ENCODE assay signal across 17 cellular contexts in the genomic region with DNA sequence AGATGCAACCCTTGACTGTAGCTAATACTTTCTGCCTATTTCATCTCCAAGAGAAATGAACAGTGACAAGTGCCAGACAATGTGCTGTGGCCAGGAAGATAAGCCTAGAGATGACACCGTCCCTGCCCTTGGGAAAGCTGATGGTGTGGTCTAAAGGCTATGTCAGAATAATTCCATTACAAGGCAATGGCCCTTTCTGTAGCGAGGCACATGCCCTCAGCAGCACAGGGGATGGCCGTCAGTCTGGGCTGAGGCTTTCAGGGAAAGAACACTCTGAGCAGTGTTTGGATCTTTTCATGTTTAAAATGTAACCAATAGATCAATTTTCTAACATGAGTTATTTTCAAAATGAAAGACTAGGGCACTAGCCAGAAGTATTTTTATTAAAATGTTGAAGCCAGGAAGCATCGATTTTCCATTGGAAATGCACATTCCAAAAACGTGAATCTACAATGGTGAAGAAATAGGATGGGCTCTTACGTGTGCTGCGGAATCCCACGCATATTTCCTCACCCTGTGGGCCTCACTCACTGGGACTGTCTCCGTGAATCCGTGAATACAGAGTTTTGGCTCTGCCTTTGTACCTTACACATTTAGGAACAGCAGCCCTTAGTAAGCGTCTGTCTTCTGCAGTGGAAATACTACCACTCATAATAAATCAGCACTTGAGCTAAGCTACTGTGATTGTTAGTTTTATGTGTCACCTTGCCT. TPM values are rescaled to one million over a fixed set of nuclear protein-coding genes. Genes with fewer than 3 reads are reported as not detected.
DNase-seq lines count a peak whose midpoint lies in the region; ATAC-seq and TF ChIP-seq lines count a peak whose summit lies in the region.
"Had no signal": no experiment of that assay in that cellular context is flagged by ENCODE, and none has a peak within 500 bp of the region (broad histone marks: within the 10 kb centered on the region; RNA-seq: fewer than 3 reads in every experiment).

No MANE protein-coding gene starts in this region.

- TF ChIP-seq CTCF in coronary artery (IDR thresholded peaks at IDR 0.05) (no peak), osteocyte (IDR thresholded peaks at IDR 0.05) (no peak)

- H3K9me3 Mint-ChIP-seq in osteocyte (ENCODE audit: unreplicated experiment), result no peaks in the 10 kb centered on the region
- H3K9me3 Mint-ChIP-seq: activated naive CD8-positive, alpha-beta T cell treated with anti-CD3 and anti-CD28 coated beads, Interleukin-2, amount 50 U/mL, for 24 hours; activated T-cell treated with anti-CD3 and anti-CD28 coated beads, Interleukin-2, amount 50 U/mL, for 24 hours; CD4-positive, CD25-positive, alpha-beta regulatory T cell; stimulated activated naive B cell treated with anti-CD40 and anti-IgM and Interleukin-4, amounts not matched to agents 10 μg/mL and 1 μg/mL and 100 μg/mL, for 72 hours had no signal

- H3K4me1 Mint-ChIP-seq in osteocyte (ENCODE audit: unreplicated experiment), result peaks cover 87% of the 10 kb centered on the region
- H3K4me1 Mint-ChIP-seq: CD4-positive, CD25-positive, alpha-beta regulatory T cell; stimulated activated naive B cell treated with anti-CD40 and anti-IgM and Interleukin-4, amounts not matched to agents 10 μg/mL and 1 μg/mL and 100 μg/mL, for 72 hours had no signal

- no peak for ATAC-seq in GM18861 (IDR thresholded peaks at IDR 0.05; ENCODE audit: unreplicated experiment)
- ATAC-seq: activated naive CD8-positive, alpha-beta T cell treated with anti-CD3 and anti-CD28 coated beads, Interleukin-2, amount 50 U/mL, for 24 hours; stimulated activated naive B cell treated with anti-CD40 and anti-IgM and Interleukin-4, amounts not matched to agents 10 μg/mL and 1 μg/mL and 100 μg/mL, for 72 hours had no signal

- no peak overlapping the region for H3K4me3 ChIP-seq in coronary artery
- H3K4me3 ChIP-seq: thyroid gland had no signal

- H3K27ac ChIP-seq in coronary artery, result peak overlapping the region in 1 of 2 donors; percentile 78
- H3K27ac ChIP-seq: thyroid gland had no signal

- peak; percentile 27 for DNase-seq in SK-N-DZ (ENCODE audit: low spot score)
- DNase-seq in coronary artery (ENCODE audit: low spot score), result peak; percentile 38
- DNase-seq in osteocyte (ENCODE audit: extremely low spot score, unreplicated experiment), result peak; percentile 40
- DNase-seq in ureter (ENCODE audit: low spot score), result peak; percentile 2
- no peak for DNase-seq in DMS114 treated with DMSO at 0.1 percent for 48 hours (lab: John Stamatoyannopoulos, UW; ENCODE audit: unreplicated experiment)
- no peak for DNase-seq in DMS53 (lab: John Stamatoyannopoulos, UW)
- DNase-seq: activated gamma-delta T cell treated with Interleukin-2 at 50 U/mL for 16 hours; activated naive CD8-positive, alpha-beta T cell treated with anti-CD3 and anti-CD28 coated beads, Interleukin-2, amount 50 U/mL, for 24 hours; activated T-cell treated with anti-CD3 and anti-CD28 coated beads, Interleukin-2, amount 50 U/mL, for 24 hours; CD4-positive, CD25-positive, alpha-beta regulatory T cell; NCI-H187; NCI-H69; stimulated activated CD4-positive, alpha-beta T cell treated with anti-CD3 and anti-CD28 coated beads, Interleukin-12 subunit alpha, Interleukin-12 subunit beta, amount 100 ng/mL, for 4 hours; stimulated activated CD4-positive, alpha-beta T cell treated with anti-CD3 and anti-CD28 coated beads, Interleukin-4, amount 100 ng/mL, for 24 hours; stimulated activated naive B cell treated with anti-CD40 and anti-IgM and Interleukin-4, amounts not matched to agents 10 μg/mL and 1 μg/mL and 100 μg/mL, for 72 hours; thyroid gland had no signal

- H3K36me3 Mint-ChIP-seq in osteocyte (ENCODE audit: unreplicated experiment), result peaks cover 47% of the 10 kb centered on the region
- H3K36me3 Mint-ChIP-seq: CD4-positive, CD25-positive, alpha-beta regulatory T cell; stimulated activated naive B cell treated with anti-CD40 and anti-IgM and Interleukin-4, amounts not matched to agents 10 μg/mL and 1 μg/mL and 100 μg/mL, for 72 hours had no signal

- H3K27ac Mint-ChIP-seq in osteocyte (ENCODE audit: unreplicated experiment), result peak overlapping the region; percentile 98
- H3K27ac Mint-ChIP-seq: activated naive CD8-positive, alpha-beta T cell treated with anti-CD3 and anti-CD28 coated beads, Interleukin-2, amount 50 U/mL, for 24 hours; activated T-cell treated with anti-CD3 and anti-CD28 coated beads, Interleukin-2, amount 50 U/mL, for 24 hours; CD4-positive, CD25-positive, alpha-beta regulatory T cell; stimulated activated naive B cell treated with anti-CD40 and anti-IgM and Interleukin-4, amounts not matched to agents 10 μg/mL and 1 μg/mL and 100 μg/mL, for 72 hours had no signal

- no peak overlapping the region for H3K4me3 Mint-ChIP-seq in osteocyte (ENCODE audit: unreplicated experiment)
- H3K4me3 Mint-ChIP-seq: activated naive CD8-positive, alpha-beta T cell treated with anti-CD3 and anti-CD28 coated beads, Interleukin-2, amount 50 U/mL, for 24 hours; activated T-cell treated with anti-CD3 and anti-CD28 coated beads, Interleukin-2, amount 50 U/mL, for 24 hours; CD4-positive, CD25-positive, alpha-beta regulatory T cell; stimulated activated naive B cell treated with anti-CD40 and anti-IgM and Interleukin-4, amounts not matched to agents 10 μg/mL and 1 μg/mL and 100 μg/mL, for 72 hours had no signal

- H3K27me3 Mint-ChIP-seq in osteocyte (ENCODE audit: unreplicated experiment), result no peaks in the 10 kb centered on the region

RNA-seq across cellular contexts. Expression of gene COL4A1, which starts 22.0 kb away (rescaled TPM):
- polyA plus RNA-seq in SK-N-DZ (2014; cell fraction: cytosol; rRNA removed), result 47.5 and 48.2 TPM in 2 replicates
- polyA plus RNA-seq in SK-N-DZ (2014; cell fraction: nucleus; rRNA removed), result 44.8 and 49.1 TPM in 2 replicates
- 3,181 and 3,589 TPM in 2 replicates for total RNA-seq in osteocyte
- 144 TPM for total RNA-seq in ureter
- total RNA-seq: CD4-positive, CD25-positive, alpha-beta regulatory T cell had no signal
- polyA plus RNA-seq: CD4-positive, CD25-positive, alpha-beta regulatory T cell had no signal

RNA-seq across cellular contexts. Expression of gene COL4A2, which starts 22.1 kb away (rescaled TPM):
- 65.4 and 81.9 TPM in 2 replicates for polyA plus RNA-seq in SK-N-DZ (2014; cell fraction: cytosol; rRNA removed)
- polyA plus RNA-seq in SK-N-DZ (2014; cell fraction: nucleus; rRNA removed), result 108 and 116 TPM in 2 replicates
- total RNA-seq in osteocyte, result 2,001 and 2,067 TPM in 2 replicates
- total RNA-seq in ureter, result 227 TPM
- total RNA-seq: CD4-positive, CD25-positive, alpha-beta regulatory T cell had no signal
- polyA plus RNA-seq: CD4-positive, CD25-positive, alpha-beta regulatory T cell had no signal

Comparison
In these comparisons a context has a peak if more than half of its experiments do, and no peak if none do; other contexts are left out.
1. DNase-seq: peak in SK-N-DZ (single experiment), coronary artery (single experiment), osteocyte (single experiment) and ureter (single experiment); none in DMS114 treated with DMSO at 0.1 percent for 48 hours (single experiment) and DMS53 (single experiment).
2. RNA of gene COL4A1, which starts 22.0 kb away (total RNA-seq): 3,181 to 3,589 TPM in osteocyte; 144 TPM in ureter (single experiment); every median in the first group is over 10 times any median in the second.